1 cellular context compared by ENCODE assay signal in genomic region chr19:18522124-18522861, GRCh38.
TF ChIP-seq lines count a peak whose summit lies in the region.

No MANE protein-coding gene starts in this region.

TF ChIP-seq in K562, 482 proteins besides CTCF, POLR2A, EP300 and RAD21 (continued from another document and continues in another):
- TF ChIP-seq E2F5 (CRISPR knock-in tag; IDR thresholded peaks at IDR 0.05) (no peak), NR3C1 (CRISPR knock-in tag; IDR thresholded peaks at IDR 0.05) (no peak), SPI1 (IDR thresholded peaks at IDR 0.05; ENCODE audit: borderline replicate concordance, low read depth, low read length) (0 out of 2 replicates have a peak, but pooled peaks have one; percentile 24), POLR2AphosphoS2 (IDR thresholded peaks at IDR 0.05; ENCODE audit: low read length) (no peak), ZNF507 (tag; conservative IDR thresholded peaks at IDR 0.05) (no peak), RBM25 (IDR thresholded peaks at IDR 0.05; ENCODE audit: low read depth, low read length, severe bottlenecking) (peak; percentile 95), ARID1B (IDR thresholded peaks at IDR 0.05) (0 out of 2 replicates have a peak, but pooled peaks have one; percentile 30), HEY1 (CRISPR knock-in tag; IDR thresholded peaks at IDR 0.05; ENCODE audit: borderline replicate concordance) (no peak), JUND (IDR thresholded peaks at IDR 0.05; ENCODE audit: borderline replicate concordance, low read depth, low read length) (peak; percentile 73), JUND (tag; IDR thresholded peaks at IDR 0.05; ENCODE audit: borderline replicate concordance, low read depth, low read length) (peak; percentile 66; the same call in 1 of the 3 replicates), ZKSCAN1 (IDR thresholded peaks at IDR 0.05; ENCODE audit: low read depth, low read length) (no peak), NRF1 (conservative IDR thresholded peaks at IDR 0.05 in 1 of 2, IDR thresholded peaks at IDR 0.05 in 1 of 2) (peak; percentile 92 to 93), TCF7L2 (IDR thresholded peaks at IDR 0.05; ENCODE audit: low read depth, low read length) (peak; percentile 54), FOXP1 (CRISPR knock-in tag; IDR thresholded peaks at IDR 0.05) (0 out of 2 replicates have a peak, but pooled peaks have one; percentile 43), POLR3A (IDR thresholded peaks at IDR 0.05; ENCODE audit: borderline replicate concordance, extremely low read depth, insufficient read depth, insufficient read length) (no peak), RBM14 (IDR thresholded peaks at IDR 0.05; ENCODE audit: borderline replicate concordance, insufficient read depth, low read depth, low read length) (no peak), ZNF408 (CRISPR knock-in tag; IDR thresholded peaks at IDR 0.05; ENCODE audit: low read depth) (no peak), THRB (CRISPR knock-in tag; conservative IDR thresholded peaks at IDR 0.05) (no peak), RAD51 (IDR thresholded peaks at IDR 0.05; ENCODE audit: borderline replicate concordance, low read depth) (peak; percentile 71), MAFK (IDR thresholded peaks at IDR 0.05; ENCODE audit: low read length) (peak; percentile 56; the same call in 1 of the 2 replicates), ZFP36 (IDR thresholded peaks at IDR 0.05; ENCODE audit: low read depth, low read length, partially characterized antibody) (no peak), BRF2 (IDR thresholded peaks at IDR 0.05; ENCODE audit: borderline replicate concordance, insufficient read depth, insufficient read length) (no peak), ZNF12 (CRISPR knock-in tag; IDR thresholded peaks at IDR 0.05) (no peak), NEUROD1 (IDR thresholded peaks at IDR 0.05; ENCODE audit: borderline replicate concordance, low read depth, low read length, partially characterized antibody) (peak; percentile 11), MTA1 (IDR thresholded peaks at IDR 0.05; ENCODE audit: borderline replicate concordance) (no peak), MAFG (tag; conservative IDR thresholded peaks at IDR 0.05) (peak; percentile 41; the same call in 1 of the 2 replicates), MEF2D (tag; conservative IDR thresholded peaks at IDR 0.05; ENCODE audit: low read depth) (no peak), MECOM (CRISPR knock-in tag; IDR thresholded peaks at IDR 0.05) (no peak), SREBF1 (IDR thresholded peaks at IDR 0.05; ENCODE audit: borderline replicate concordance, low read depth, low read length) (peak; percentile 52; the same call in 1 of the 2 replicates), MAZ (CRISPR knock-in tag; conservative IDR thresholded peaks at IDR 0.05 in 1 of 2, IDR thresholded peaks at IDR 0.05 in 1 of 2) (peak in 1 of 2 experiments; percentile 62; a peak in 1 of 4 replicates), PTBP1 (IDR thresholded peaks at IDR 0.05; ENCODE audit: low read depth, low read length) (no peak), NR0B1 (IDR thresholded peaks at IDR 0.05; ENCODE audit: partially characterized antibody) (no peak), GTF3C2 (IDR thresholded peaks at IDR 0.05; ENCODE audit: borderline replicate concordance, extremely low read depth, insufficient read length) (no peak), TBL1XR1 (IDR thresholded peaks at IDR 0.05; ENCODE audit: low read length in 2 of 2) (peak in 1 of 2 experiments; percentile 60; a peak in 1 of 4 replicates), SFPQ (IDR thresholded peaks at IDR 0.05; ENCODE audit: low read depth, low read length) (no peak), PKNOX1 (IDR thresholded peaks at IDR 0.05) (peak; percentile 98), ARID3B (CRISPR knock-in tag; IDR thresholded peaks at IDR 0.05; ENCODE audit: borderline replicate concordance) (no peak), ELK1 (CRISPR knock-in tag; IDR thresholded peaks at IDR 0.05) (no peak), SNRNP70 (optimal IDR thresholded peaks at IDR 0.05; ENCODE audit: low read depth, low read length) (no peak), ZNF217 (CRISPR knock-in tag; IDR thresholded peaks at IDR 0.05) (no peak), ZMIZ1 (IDR thresholded peaks at IDR 0.05; ENCODE audit: low read depth in 2 of 2, low read length in 2 of 2) (no peak)
